In the genomic region with DNA sequence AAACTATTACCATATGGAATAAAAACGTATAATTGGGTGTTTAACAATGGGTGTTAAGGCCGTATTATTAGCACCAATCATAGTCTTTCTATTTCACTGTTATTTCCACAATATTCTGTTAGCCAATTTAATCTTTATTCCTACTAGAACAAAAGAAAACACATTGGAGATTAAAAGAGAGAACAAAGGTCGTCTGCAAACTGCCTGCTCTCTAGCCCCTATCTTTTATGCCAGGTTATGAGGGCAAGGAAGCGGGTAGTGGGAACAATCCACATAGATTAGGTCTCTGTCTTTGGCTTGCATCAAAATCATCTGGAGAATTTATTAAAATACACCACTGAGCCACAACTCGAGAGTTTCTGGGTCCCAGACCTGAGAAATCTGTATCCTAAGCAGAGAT, we compare ENCODE assay signal across 19 cellular contexts.
DNase-seq lines count a peak whose midpoint lies in the region; ATAC-seq, FAIRE-seq and TF ChIP-seq lines count a peak whose summit lies in the region.
"Had no signal": no experiment of that assay in that cellular context is flagged by ENCODE, and none has a peak within 500 bp of the region (broad histone marks: within the 10 kb centered on the region; RNA-seq: fewer than 3 reads in every experiment).

No MANE protein-coding gene starts in this region.

- POLR2A ChIA-PET in HCT116 (lab: Charles Lee): no interaction called here
- POLR2A ChIA-PET in GM12878 (lab: Charles Lee): interaction anchor here (0.6 kb wide), 1 partner anchor 159 kb away, joined by 3 read pairs; no protein-coding TSS in a partner anchor
- POLR2A ChIA-PET in activated CD4-positive, alpha-beta memory T cell treated with anti-CD3 and anti-CD28 coated beads for 36 hours (lab: Charles Lee): no interaction called here

- peak overlapping the region; percentile 92 for H2AFZ ChIP-seq in HCT116 (ENCODE audit: low read depth, low read length, poor library complexity, severe bottlenecking)
- peak overlapping the region; percentile 58 for H2AFZ ChIP-seq in GM12878 (ENCODE audit: control insufficient read depth, low read depth, low read length)
- no peak overlapping the region for H2AFZ ChIP-seq in trophoblast cell (ENCODE audit: insufficient read depth, low read length, poor library complexity)

- no peaks in the 10 kb centered on the region for H3K27me3 ChIP-seq in HCT116 (ENCODE audit: insufficient read depth, low read length)
- H3K27me3 ChIP-seq in GM12878 (replicated peaks in 1 of 2; ENCODE audit: control insufficient read depth in 2 of 2, insufficient read depth in 2 of 2, low read length in 1 of 2): no peaks in the 10 kb centered on the region
- H3K27me3 ChIP-seq in liver (ENCODE audit: control insufficient read depth in 4 of 4, insufficient read depth in 4 of 4, low read length in 3 of 4): no peaks in the 10 kb centered on the region
- no peaks in the 10 kb centered on the region for H3K27me3 ChIP-seq in trophoblast cell (ENCODE audit: insufficient read depth, low read length)
- H3K27me3 ChIP-seq: BE2C had no signal

- SMC1A ChIA-PET in GM12878 (lab: Charles Lee; ENCODE audit: uncharacterized antibody, unreplicated experiment): interaction anchor here (1.1 to 2.7 kb wide), 3 partner anchors 8 to 13 kb away, joined by 3 to 12 read pairs (median 6); no protein-coding TSS in a partner anchor

- DNase-seq in HCT116 (ENCODE audit: low read depth, low spot score) (no peak), GM12878 (ENCODE audit: low read depth, low spot score) (no peak), trophoblast cell (no peak), putamen (ENCODE audit: low spot score) (no peak), NCI-H1105 treated with DMSO at 0.1 percent for 48 hours (lab: John Stamatoyannopoulos, UW) (no peak)
- no peak for DNase-seq in activated CD4-positive, alpha-beta memory T cell treated with anti-CD3 and anti-CD28 coated beads for 36 hours
- DNase-seq: ACHN; BE2C; C1 segment of cervical spinal cord; CD4-positive, CD25-positive, alpha-beta regulatory T cell; CD8-positive, alpha-beta memory T cell; COR-L47; H9; IMR-90 had no signal

- no peaks in the 10 kb centered on the region for H3K4me1 Mint-ChIP-seq in activated CD4-positive, alpha-beta memory T cell treated with anti-CD3 and anti-CD28 coated beads for 36 hours (ENCODE audit: low read depth)
- H3K4me1 Mint-ChIP-seq: CD4-positive, CD25-positive, alpha-beta regulatory T cell; CD8-positive, alpha-beta memory T cell had no signal

- H3K4me3 ChIP-seq in HCT116 (replicated peaks in 1 of 2; ENCODE audit: low read depth in 1 of 2, low read length in 2 of 2) (no peak overlapping the region), GM12878 (no peak overlapping the region), liver (ENCODE audit: low read depth in 1 of 3, low read length in 3 of 3) (no peak overlapping the region), trophoblast cell (ENCODE audit: low read depth, low read length) (no peak overlapping the region)
- H3K4me3 ChIP-seq: K562 had no signal

- H3K27ac Mint-ChIP-seq in activated CD4-positive, alpha-beta memory T cell treated with anti-CD3 and anti-CD28 coated beads for 36 hours: no peak overlapping the region
- H3K27ac Mint-ChIP-seq: CD4-positive, CD25-positive, alpha-beta regulatory T cell; CD8-positive, alpha-beta memory T cell had no signal

- no peak overlapping the region for H4K8ac ChIP-seq in trophoblast cell (ENCODE audit: low read depth, low read length)

- CTCF ChIA-PET in HCT116 (lab: Charles Lee): no interaction called here
- CTCF ChIA-PET in GM12878 (lab: Yijun Ruan, JAX): interaction anchor here (0.5 to 1.5 kb wide), 4 partner anchors 10 to 232 kb away, joined by 3 to 10 read pairs (median 3); no protein-coding TSS in a partner anchor
- CTCF ChIA-PET in activated CD4-positive, alpha-beta memory T cell treated with anti-CD3 and anti-CD28 coated beads for 36 hours (lab: Charles Lee): no interaction called here

- H2BK120ac ChIP-seq in trophoblast cell (ENCODE audit: insufficient read depth, low read length, poor library complexity): no peak overlapping the region

- H4K91ac ChIP-seq in trophoblast cell (ENCODE audit: low read depth, low read length): peak overlapping the region; percentile 57

- no peaks in the 10 kb centered on the region for H3K9me2 ChIP-seq in HCT116 (ENCODE audit: insufficient read depth)

- peaks cover 5% of the 10 kb centered on the region for H3K79me1 ChIP-seq in trophoblast cell (ENCODE audit: low read length)

- H2AK5ac ChIP-seq in trophoblast cell (ENCODE audit: low read length): peak overlapping the region; percentile 93

- no peak overlapping the region for H3K23ac ChIP-seq in trophoblast cell (ENCODE audit: low read length)

- H4K20me1 ChIP-seq in HCT116 (ENCODE audit: insufficient read depth) (no peaks in the 10 kb centered on the region), GM12878 (ENCODE audit: control insufficient read depth, insufficient read depth) (no peaks in the 10 kb centered on the region)

- TF ChIP-seq POLR2A in HCT116 (IDR thresholded peaks at IDR 0.05; ENCODE audit: borderline replicate concordance, extremely low read depth, insufficient read depth, insufficient read length) (no peak), GM12878 (IDR thresholded peaks at IDR 0.05; ENCODE audit: low read depth, low read length) (no peak)

- no peak overlapping the region for H3K4ac ChIP-seq in trophoblast cell (ENCODE audit: low read depth, low read length)

- H3K36me3 ChIP-seq in HCT116 (ENCODE audit: control insufficient read depth in 1 of 2, insufficient read depth in 2 of 2, low read length in 2 of 2) (no peaks in the 10 kb centered on the region), GM12878 (ENCODE audit: control insufficient read depth in 2 of 2, insufficient read depth in 2 of 2, low read length in 1 of 2) (no peaks in the 10 kb centered on the region), liver (ENCODE audit: control insufficient read depth in 4 of 4, insufficient read depth in 3 of 4, low read depth in 1 of 4, low read length in 3 of 4) (no peaks in the 10 kb centered on the region), trophoblast cell (ENCODE audit: control insufficient read depth in 1 of 2, insufficient read depth in 2 of 2, low read length in 2 of 2) (no peaks in the 10 kb centered on the region)
- H3K36me3 ChIP-seq: BE2C had no signal

- RAD21 ChIA-PET in HCT116 (lab: Charles Lee; ENCODE audit: low non-redundant PET in 1 of 2, low total read pairs in 2 of 2, uncharacterized antibody in 2 of 2, unreplicated experiment in 2 of 2) (no interaction called here), GM12878 (lab: Charles Lee; ENCODE audit: unreplicated experiment) (interaction anchor here (1.0 to 1.2 kb wide), 2 partner anchors 13 to 20 kb away, joined by 3 to 4 read pairs; no protein-coding TSS in a partner anchor)

- peaks cover 8% of the 10 kb centered on the region for H3K9me3 Mint-ChIP-seq in activated CD4-positive, alpha-beta memory T cell treated with anti-CD3 and anti-CD28 coated beads for 36 hours
- H3K9me3 Mint-ChIP-seq: H9 had no signal

- no peaks in the 10 kb centered on the region for H3K36me3 Mint-ChIP-seq in activated CD4-positive, alpha-beta memory T cell treated with anti-CD3 and anti-CD28 coated beads for 36 hours
- H3K36me3 Mint-ChIP-seq: CD4-positive, CD25-positive, alpha-beta regulatory T cell; CD8-positive, alpha-beta memory T cell had no signal

- H3K9me3 ChIP-seq in HCT116 (ENCODE audit: control insufficient read depth in 1 of 2, insufficient read depth in 1 of 2, low read depth in 1 of 2, low read length in 2 of 2) (no peaks in the 10 kb centered on the region), GM12878 (replicated peaks; ENCODE audit: control insufficient read depth, insufficient read depth, low read length) (no peaks in the 10 kb centered on the region; the same call in 2 of the 3 replicates), liver (ENCODE audit: control insufficient read depth in 4 of 4, low read length in 3 of 4) (no peaks in the 10 kb centered on the region), trophoblast cell (ENCODE audit: insufficient read depth, low read depth, low read length) (no peaks in the 10 kb centered on the region)
- H3K9me3 ChIP-seq: BE2C had no signal

- intact Hi-C loops in HCT116 (cut with micrococcal nuclease) (loop anchor here (5.0 to 10.0 kb wide), 2 partner anchors 130 to 217 kb away; a partner anchor contains a TSS), GM12878 (cut with micrococcal nuclease; ENCODE audit: unreplicated experiment) (loop anchor here (5.0 to 10.0 kb wide), 2 partner anchors 35 to 263 kb away; a partner anchor contains a TSS)
- intact Hi-C loops in activated CD4-positive, alpha-beta memory T cell treated with anti-CD3 and anti-CD28 coated beads for 36 hours (cut with micrococcal nuclease): no loop called here

- H3K4me1 ChIP-seq in HCT116 (ENCODE audit: control insufficient read depth in 1 of 2, insufficient read depth in 2 of 2, low read length in 2 of 2) (peaks cover 23 to 58% of the 10 kb centered on the region in 2 experiments), GM12878 (ENCODE audit: control insufficient read depth, insufficient read depth, low read length) (peaks cover 20% of the 10 kb centered on the region), liver (ENCODE audit: control insufficient read depth in 4 of 4, insufficient read depth in 4 of 4, low read length in 3 of 4) (peaks cover 5 to 57% (median 39%) of the 10 kb centered on the region in 4 donors), trophoblast cell (ENCODE audit: control insufficient read depth in 1 of 2, insufficient read depth in 2 of 2, low read length in 2 of 2) (peaks cover 2 to 3% of the 10 kb centered on the region in 2 experiments)
- H3K4me1 ChIP-seq: BE2C had no signal

- in situ Hi-C loops in GM12878 (cut with MboI): no loop called here

- TF ChIP-seq CTCF in HCT116 (IDR thresholded peaks at IDR 0.05 in 2 of 3, conservative IDR thresholded peaks at IDR 0.05 in 1 of 3; ENCODE audit: borderline replicate concordance in 1 of 3, insufficient read depth in 1 of 3, low read depth in 2 of 3, low read length in 2 of 3): no peak
- TF ChIP-seq CTCF in GM12878 (IDR thresholded peaks at IDR 0.05 in 2 of 3, conservative IDR thresholded peaks at IDR 0.05 in 1 of 3; ENCODE audit: control insufficient read depth in 2 of 3, extremely low read depth in 1 of 3, insufficient read depth in 1 of 3, low read depth in 3 of 3, low read length in 3 of 3): no peak
- TF ChIP-seq CTCF in liver (IDR thresholded peaks at IDR 0.05; ENCODE audit: low read depth, low read length, missing input control): no peak

- H3K18ac ChIP-seq in trophoblast cell (ENCODE audit: low read length): no peak overlapping the region

- TF ChIP-seq RAD21 in HCT116 (IDR thresholded peaks at IDR 0.05; ENCODE audit: low read depth) (no peak), GM12878 (IDR thresholded peaks at IDR 0.05; ENCODE audit: insufficient read depth, low read depth, low read length) (no peak), liver (IDR thresholded peaks at IDR 0.05) (no peak)

- BruUV-seq in HCT116 (replicated peaks; lab: Mats Ljungman, UMichigan) (no TSS peak), GM12878 (replicated peaks; lab: Mats Ljungman, UMichigan) (no TSS peak)

- H3K79me2 ChIP-seq in HCT116 (ENCODE audit: insufficient read depth, low read length): no peaks in the 10 kb centered on the region
- H3K79me2 ChIP-seq in GM12878 (ENCODE audit: control insufficient read depth, insufficient read depth, low read length): no peaks in the 10 kb centered on the region
- H3K79me2 ChIP-seq in trophoblast cell (ENCODE audit: control insufficient read depth, insufficient read depth, low read length, poor library complexity): no peaks in the 10 kb centered on the region

- H3K4me3 Mint-ChIP-seq in activated CD4-positive, alpha-beta memory T cell treated with anti-CD3 and anti-CD28 coated beads for 36 hours: no peak overlapping the region
- H3K4me3 Mint-ChIP-seq: CD4-positive, CD25-positive, alpha-beta regulatory T cell; CD8-positive, alpha-beta memory T cell; H9 had no signal

- WGBS in GM12878 (ENCODE audit: insufficient coverage, insufficient replicate concordance, low lambda C conversion rate, missing lambda C conversion rate): 37% methylated on average over 5 of the region's 5 CpGs
- 33% methylated on average over 5 of the region's 5 CpGs for WGBS in liver
- WGBS in trophoblast cell (ENCODE audit: extremely low coverage, insufficient coverage, insufficient read length): no CpG with 5 or more reads among the region's 5 CpGs

- H3K9ac ChIP-seq in HCT116 (ENCODE audit: low read length): no peak overlapping the region
- H3K9ac ChIP-seq in GM12878 (ENCODE audit: control insufficient read depth, insufficient read depth, low read length): no peak overlapping the region
- H3K9ac ChIP-seq in liver (ENCODE audit: low read depth in 1 of 2, low read length in 2 of 2): no peak overlapping the region
- no peak overlapping the region for H3K9ac ChIP-seq in trophoblast cell (ENCODE audit: low read length)

- ATAC-seq in HCT116 (no peak), GM12878 (no peak)

- H3K27ac ChIP-seq in HCT116 (ENCODE audit: low read depth, low read length) (no peak overlapping the region), GM12878 (ENCODE audit: control insufficient read depth, insufficient read depth) (no peak overlapping the region), liver (ENCODE audit: low read depth in 1 of 2, low read length in 2 of 2) (peak overlapping the region; percentile 6 to 13), trophoblast cell (ENCODE audit: low read depth, low read length) (no peak overlapping the region)
- H3K27ac ChIP-seq: HL-60 had no signal

- H3K4me2 ChIP-seq in HCT116 (ENCODE audit: low read length) (no peak overlapping the region), GM12878 (ENCODE audit: control insufficient read depth, insufficient read depth) (no peak overlapping the region), trophoblast cell (ENCODE audit: low read length) (no peak overlapping the region)

- no peak overlapping the region for H4K12ac ChIP-seq in trophoblast cell (ENCODE audit: low read depth, low read length)

- H3K14ac ChIP-seq in trophoblast cell (ENCODE audit: low read length): peak overlapping the region; percentile 57

- TF ChIP-seq EP300 in GM12878 (IDR thresholded peaks at IDR 0.05; ENCODE audit: borderline replicate concordance in 1 of 2, control insufficient read depth in 1 of 2, low read depth in 2 of 2, low read length in 2 of 2): no peak

- no peak for FAIRE-seq in GM12878 (lab: Jason Lieb, UNC)
- FAIRE-seq: A204.1, H1, K562 had no signal

- H2BK5ac ChIP-seq in trophoblast cell (ENCODE audit: low read depth, low read length, poor library complexity): no peak overlapping the region

- no peak overlapping the region for H2BK12ac ChIP-seq in trophoblast cell (ENCODE audit: low read length)

- no peaks in the 10 kb centered on the region for H3K27me3 Mint-ChIP-seq in activated CD4-positive, alpha-beta memory T cell treated with anti-CD3 and anti-CD28 coated beads for 36 hours
- H3K27me3 Mint-ChIP-seq: CD4-positive, CD25-positive, alpha-beta regulatory T cell had no signal

Comparison
In these comparisons a context has a peak if more than half of its experiments do, and no peak if none do; other contexts are left out.
1. H3K27ac ChIP-seq: peak in liver (2 of 2); none in HCT116 (single experiment), GM12878 (single experiment) and trophoblast cell (single experiment).